11 cellular contexts compared by ENCODE assay signal in genomic region chr16:75733305-75734141, GRCh38. TPM values are rescaled to one million over a fixed set of nuclear protein-coding genes. Genes with fewer than 3 reads are reported as not detected.
A peak's percentile ranks its signal among the peaks of the same experiment; 100 is the strongest.
DNase-seq lines count a peak whose midpoint lies in the region; ATAC-seq and TF ChIP-seq lines count a peak whose summit lies in the region.
"Had no signal": no experiment of that assay in that cellular context is flagged by ENCODE, and none has a peak within 500 bp of the region (broad histone marks: within the 10 kb centered on the region; RNA-seq: fewer than 3 reads in every experiment).

No MANE protein-coding gene starts in this region.

- no peak for ATAC-seq in activated T-cell treated with anti-CD3 and anti-CD28 coated beads, Interleukin-2, amount 50 U/mL, for 4 hours
- no peak for ATAC-seq in GM19452 (IDR thresholded peaks at IDR 0.05; ENCODE audit: unreplicated experiment)

- no peak overlapping the region for H3K9ac ChIP-seq in endodermal cell (ENCODE audit: extremely low read depth, low read length, poor library complexity, severe bottlenecking)

- H3K36me3 ChIP-seq in SJCRH30 (no peaks in the 10 kb centered on the region), sigmoid colon (no peaks in the 10 kb centered on the region), endodermal cell (ENCODE audit: control insufficient read depth, insufficient read depth, low read length) (no peaks in the 10 kb centered on the region)

- TF ChIP-seq EP300 in sigmoid colon (IDR thresholded peaks at IDR 0.05) = no peak

- H3K4me3 ChIP-seq in SJCRH30 (no peak overlapping the region), foreskin fibroblast (ENCODE audit: low read depth in 1 of 2, low read length in 2 of 2) (peak overlapping the region in 1 of 2 donors; percentile 3), sigmoid colon (no peak overlapping the region), endodermal cell (ENCODE audit: low read length) (no peak overlapping the region)

- H3K4me1 ChIP-seq in SJCRH30 (no peaks in the 10 kb centered on the region), sigmoid colon (peaks cover 0 to 23% (median 20%) of the 10 kb centered on the region in 4 donors), endodermal cell (ENCODE audit: control insufficient read depth, insufficient read depth, low read length) (no peaks in the 10 kb centered on the region)

- H3K27me3 ChIP-seq in SJCRH30 (no peaks in the 10 kb centered on the region), sigmoid colon (no peaks in the 10 kb centered on the region), endodermal cell (ENCODE audit: control insufficient read depth, insufficient read depth, low read length, poor library complexity, severe bottlenecking) (no peaks in the 10 kb centered on the region)

- intact Hi-C loops in sigmoid colon (cut with DNase I) = no loop called here

- no peak for TF ChIP-seq CTCF in foreskin fibroblast (IDR thresholded peaks at IDR 0.05; ENCODE audit: low read depth, low read length)
- TF ChIP-seq CTCF in sigmoid colon (IDR thresholded peaks at IDR 0.05) = no peak
- no peak for TF ChIP-seq CTCF in endodermal cell (conservative IDR thresholded peaks at IDR 0.05)

- no peak for TF ChIP-seq POLR2A in sigmoid colon (IDR thresholded peaks at IDR 0.05)

- H3K9me3 Mint-ChIP-seq in endodermal cell = peaks cover 15% of the 10 kb centered on the region
- no peaks in the 10 kb centered on the region for H3K9me3 Mint-ChIP-seq in activated T-cell treated with anti-CD3 and anti-CD28 coated beads, Interleukin-2, amount 50 U/mL, for 4 hours

- no peak overlapping the region for H3K27ac Mint-ChIP-seq in endodermal cell

- peak; percentile 48 for DNase-seq in DMS153 treated with DMSO at 0.1 percent for 48 hours (lab: John Stamatoyannopoulos, UW; ENCODE audit: unreplicated experiment)
- peak in 1 of 2 experiments; percentile 13 for DNase-seq in SJCRH30
- peak; percentile 41 to 83 for DNase-seq in foreskin fibroblast
- no peak for DNase-seq in sigmoid colon
- DNase-seq in central memory CD4-positive, alpha-beta T cell = no peak
- no peak for DNase-seq in endodermal cell
- DNase-seq in activated T-cell treated with anti-CD3 and anti-CD28 coated beads, Interleukin-2, amount 50 U/mL, for 4 hours = no peak
- DNase-seq: dermis blood vessel endothelial cell, NCI-H2171 had no signal

- no peaks in the 10 kb centered on the region for H3K36me3 Mint-ChIP-seq in endodermal cell (ENCODE audit: low read depth)
- H3K36me3 Mint-ChIP-seq in activated T-cell treated with anti-CD3 and anti-CD28 coated beads, Interleukin-2, amount 50 U/mL, for 4 hours (ENCODE audit: insufficient read depth) = no peaks in the 10 kb centered on the region

- H3K4me1 Mint-ChIP-seq in endodermal cell = peaks cover 10% of the 10 kb centered on the region
- H3K4me1 Mint-ChIP-seq in activated T-cell treated with anti-CD3 and anti-CD28 coated beads, Interleukin-2, amount 50 U/mL, for 4 hours (ENCODE audit: low read depth) = no peaks in the 10 kb centered on the region

- 46 to 54% methylated on average over 6 of the region's 6 CpGs for WGBS in sigmoid colon, 2 donors
- WGBS in endodermal cell (ENCODE audit: insufficient coverage in 1 of 2, insufficient read length in 1 of 2), 2 experiments = 72 to 86% methylated on average over 3 to 6 of the region's 6 CpGs

- no peak overlapping the region for H3K4me3 Mint-ChIP-seq in endodermal cell
- no peak overlapping the region for H3K4me3 Mint-ChIP-seq in activated T-cell treated with anti-CD3 and anti-CD28 coated beads, Interleukin-2, amount 50 U/mL, for 4 hours

- no peaks in the 10 kb centered on the region for H3K9me3 ChIP-seq in SJCRH30 (replicated peaks)
- no peaks in the 10 kb centered on the region for H3K9me3 ChIP-seq in sigmoid colon
- H3K9me3 ChIP-seq in endodermal cell (ENCODE audit: control insufficient read depth, low read length) = no peaks in the 10 kb centered on the region

- H3K27ac ChIP-seq in SJCRH30 = peak overlapping the region; percentile 6; the same call in 1 of the 2 replicates
- peak overlapping the region; percentile 54 to 76 (median 65) for H3K27ac ChIP-seq in sigmoid colon
- no peak overlapping the region for H3K27ac ChIP-seq in endodermal cell (ENCODE audit: low read depth, low read length)

- H3K27me3 Mint-ChIP-seq in endodermal cell (ENCODE audit: insufficient read depth) = peaks cover 10% of the 10 kb centered on the region
- no peaks in the 10 kb centered on the region for H3K27me3 Mint-ChIP-seq in activated T-cell treated with anti-CD3 and anti-CD28 coated beads, Interleukin-2, amount 50 U/mL, for 4 hours (ENCODE audit: low read depth)

RNA-seq across cellular contexts. Expression of gene CPHXL, which starts 7.2 kb away (rescaled TPM):
- not detected in 2 replicates for total RNA-seq in SJCRH30 (2014; rRNA removed; shearing (Covaris generic))
- total RNA-seq in sigmoid colon (not detected), endodermal cell (not detected)
- polyA plus RNA-seq in sigmoid colon = not detected
- polyA plus RNA-seq in endodermal cell (2013, experiment 1 of 2) = not detected
- polyA plus RNA-seq in endodermal cell (2013, experiment 2 of 2) = not detected
- not detected for total RNA-seq in activated T-cell treated with anti-CD3 and anti-CD28 coated beads, Interleukin-2, amount 50 U/mL, for 4 hours
- total RNA-seq: dermis blood vessel endothelial cell had no signal
- polyA plus RNA-seq: neural cell had no signal

RNA-seq across cellular contexts. Expression of gene DUXB, which starts 32.3 kb away (rescaled TPM):
- total RNA-seq in SJCRH30 (2014; rRNA removed; shearing (Covaris generic)) = not detected in 2 replicates
- total RNA-seq in sigmoid colon = not detected
- polyA plus RNA-seq in sigmoid colon = not detected
- not detected for total RNA-seq in endodermal cell
- polyA plus RNA-seq in endodermal cell (2013, experiment 1 of 2) = not detected
- not detected for polyA plus RNA-seq in endodermal cell (2013, experiment 2 of 2)
- total RNA-seq in activated T-cell treated with anti-CD3 and anti-CD28 coated beads, Interleukin-2, amount 50 U/mL, for 4 hours = not detected
- total RNA-seq: dermis blood vessel endothelial cell had no signal
- polyA plus RNA-seq: neural cell had no signal

RNA-seq across cellular contexts. Expression of gene CPHXL2, which starts 56.7 kb away (rescaled TPM):
- total RNA-seq in SJCRH30 (2014; rRNA removed; shearing (Covaris generic)) = not detected in 2 replicates
- total RNA-seq in sigmoid colon (not detected), endodermal cell (not detected)
- not detected for polyA plus RNA-seq in sigmoid colon
- polyA plus RNA-seq in endodermal cell (2013, experiment 1 of 2) = not detected
- polyA plus RNA-seq in endodermal cell (2013, experiment 2 of 2) = not detected
- total RNA-seq in activated T-cell treated with anti-CD3 and anti-CD28 coated beads, Interleukin-2, amount 50 U/mL, for 4 hours = not detected
- total RNA-seq: dermis blood vessel endothelial cell had no signal
- polyA plus RNA-seq: neural cell had no signal

Comparison
In these comparisons a context has a peak if more than half of its experiments do, and no peak if none do; other contexts are left out.
1. DNase-seq: peak in DMS153 treated with DMSO at 0.1 percent for 48 hours (single experiment) and foreskin fibroblast (2 of 2); none in sigmoid colon (single experiment), central memory CD4-positive, alpha-beta T cell (single experiment), endodermal cell (single experiment) and activated T-cell treated with anti-CD3 and anti-CD28 coated beads, Interleukin-2, amount 50 U/mL, for 4 hours (single experiment).